Comparison of ENCODE assay signal across 8 cellular contexts in the genomic region with DNA sequence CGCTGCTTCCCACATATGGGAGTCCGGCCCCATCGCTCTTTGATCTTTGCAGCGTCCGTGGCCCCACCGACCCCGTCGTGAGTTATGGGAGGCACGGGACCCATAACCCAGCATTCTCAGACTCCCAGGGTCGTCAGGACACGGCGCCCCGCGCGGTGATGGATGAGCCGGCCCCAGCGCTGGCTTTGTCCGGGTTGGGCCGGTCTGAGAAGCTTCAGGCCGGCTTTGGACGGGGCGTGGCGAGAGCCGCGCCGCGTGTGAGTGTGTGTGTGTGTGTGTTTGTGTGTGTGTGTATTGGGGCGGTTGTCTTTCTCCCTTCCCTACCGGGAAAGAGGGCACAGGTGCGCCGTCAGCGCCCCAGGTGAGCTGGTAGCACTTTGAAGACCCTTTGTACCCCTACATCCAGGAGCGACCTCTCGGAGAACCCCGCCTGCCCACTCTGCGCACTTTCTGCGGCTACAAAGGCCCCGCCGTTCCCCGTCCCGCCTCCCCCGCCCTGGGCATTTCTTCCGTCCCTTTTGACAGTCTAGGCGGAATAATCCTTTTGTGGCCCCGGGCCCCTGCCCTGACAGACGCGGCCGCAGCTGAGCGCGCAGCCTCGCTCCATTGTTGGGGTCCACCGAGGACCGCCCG. TPM values are rescaled to one million over a fixed set of nuclear protein-coding genes. Genes with fewer than 3 reads are reported as not detected.
DNase-seq lines count a peak whose midpoint lies in the region; ATAC-seq, FAIRE-seq and TF ChIP-seq lines count a peak whose summit lies in the region.

No MANE protein-coding gene starts in this region.

- intact Hi-C loops in CD8-positive, alpha-beta T cell (cut with DNase I, micrococcal nuclease) = no loop called here
- intact Hi-C loops in dendritic cell treated with granulocyte-macrophage colony-stimulating factor and Interleukin-4, amounts not matched to agents 40 ng/mL and 50 ng/mL, for 4 days (cut with micrococcal nuclease) = no loop called here

- H3K36me3 Mint-ChIP-seq in CD8-positive, alpha-beta T cell = no peaks in the 10 kb centered on the region
- no peaks in the 10 kb centered on the region for H3K36me3 Mint-ChIP-seq in dendritic cell treated with granulocyte-macrophage colony-stimulating factor and Interleukin-4, amounts not matched to agents 40 ng/mL and 50 ng/mL, for 4 days (ENCODE audit: low read depth)
- H3K36me3 Mint-ChIP-seq in natural killer cell treated with Interleukin-12 subunit alpha and Interleukin-12 subunit beta and Interleukin-15 and Interleukin-18, amount 100 ng/mL, for 72 hours = no peaks in the 10 kb centered on the region
- H3K36me3 Mint-ChIP-seq in activated CD4-positive, alpha-beta memory T cell treated with anti-CD3 and anti-CD28 coated beads, Interleukin-2, amount 10 ng/mL, durations not matched to agents 7 days and 5 days (ENCODE audit: low read depth) = no peaks in the 10 kb centered on the region

- H3K36me3 ChIP-seq in CD8-positive, alpha-beta T cell (ENCODE audit: insufficient read depth, low read length) = no peaks in the 10 kb centered on the region

- POLR2A ChIA-PET in CD8-positive, alpha-beta T cell (lab: Charles Lee) = interaction anchor here (1.0 to 1.5 kb wide), 3 partner anchors 9 to 33 kb away, joined by 3 to 5 read pairs (median 4); a partner anchor contains a TSS
- POLR2A ChIA-PET in activated CD4-positive, alpha-beta memory T cell treated with anti-CD3 and anti-CD28 coated beads, Interleukin-2, amount 10 ng/mL, durations not matched to agents 7 days and 5 days (lab: Charles Lee) = interaction anchor here (1.3 to 3.2 kb wide), 5 partner anchors 9 to 217 kb away, joined by 3 to 14 read pairs (median 4); a partner anchor contains a TSS

- no peak overlapping the region for H3K27ac Mint-ChIP-seq in CD8-positive, alpha-beta T cell
- H3K27ac Mint-ChIP-seq in dendritic cell treated with granulocyte-macrophage colony-stimulating factor and Interleukin-4, amounts not matched to agents 40 ng/mL and 50 ng/mL, for 4 days = no peak overlapping the region
- peak overlapping the region; percentile 4 to 55 for H3K27ac Mint-ChIP-seq in natural killer cell treated with Interleukin-12 subunit alpha and Interleukin-12 subunit beta and Interleukin-15 and Interleukin-18, amount 100 ng/mL, for 72 hours
- H3K27ac Mint-ChIP-seq in activated CD4-positive, alpha-beta memory T cell treated with anti-CD3 and anti-CD28 coated beads, Interleukin-2, amount 10 ng/mL, durations not matched to agents 7 days and 5 days = no peak overlapping the region

- peak overlapping the region; percentile 75 for H3K4me3 Mint-ChIP-seq in CD8-positive, alpha-beta T cell
- peak overlapping the region; percentile 49 for H3K4me3 Mint-ChIP-seq in dendritic cell treated with granulocyte-macrophage colony-stimulating factor and Interleukin-4, amounts not matched to agents 40 ng/mL and 50 ng/mL, for 4 days
- H3K4me3 Mint-ChIP-seq in natural killer cell treated with Interleukin-12 subunit alpha and Interleukin-12 subunit beta and Interleukin-15 and Interleukin-18, amount 100 ng/mL, for 72 hours = peak overlapping the region; percentile 63
- no peak overlapping the region for H3K4me3 Mint-ChIP-seq in activated CD4-positive, alpha-beta memory T cell treated with anti-CD3 and anti-CD28 coated beads, Interleukin-2, amount 10 ng/mL, durations not matched to agents 7 days and 5 days

- FAIRE-seq in RCC 7860 (lab: Jason Lieb, UNC) = no peak

- no peak for TF ChIP-seq CTCF in CD8-positive, alpha-beta T cell (IDR thresholded peaks at IDR 0.05)

- H3K9me3 Mint-ChIP-seq in CD8-positive, alpha-beta T cell = no peaks in the 10 kb centered on the region
- no peaks in the 10 kb centered on the region for H3K9me3 Mint-ChIP-seq in dendritic cell treated with granulocyte-macrophage colony-stimulating factor and Interleukin-4, amounts not matched to agents 40 ng/mL and 50 ng/mL, for 4 days
- H3K9me3 Mint-ChIP-seq in natural killer cell treated with Interleukin-12 subunit alpha and Interleukin-12 subunit beta and Interleukin-15 and Interleukin-18, amount 100 ng/mL, for 72 hours = no peaks in the 10 kb centered on the region
- H3K9me3 Mint-ChIP-seq in activated CD4-positive, alpha-beta memory T cell treated with anti-CD3 and anti-CD28 coated beads, Interleukin-2, amount 10 ng/mL, durations not matched to agents 7 days and 5 days = no peaks in the 10 kb centered on the region

- ATAC-seq in CD8-positive, alpha-beta T cell = no peak
- ATAC-seq in natural killer cell treated with Interleukin-12 subunit alpha and Interleukin-12 subunit beta and Interleukin-15 and Interleukin-18, amount 100 ng/mL, for 72 hours = no peak

- DNase-seq in CD8-positive, alpha-beta T cell = no peak
- peak; percentile 32 for DNase-seq in NCI-H128 (lab: John Stamatoyannopoulos, UW; ENCODE audit: unreplicated experiment)
- no peak for DNase-seq in natural killer cell treated with Interleukin-12 subunit alpha and Interleukin-12 subunit beta and Interleukin-15 and Interleukin-18, amount 100 ng/mL, for 72 hours (ENCODE audit: low spot score)
- no peak for DNase-seq in AG08395 (ENCODE audit: low spot score)
- no peak for DNase-seq in RCC 7860 (ENCODE audit: low spot score)
- no peak for DNase-seq in ureter (ENCODE audit: low spot score)
- DNase-seq in activated CD4-positive, alpha-beta memory T cell treated with anti-CD3 and anti-CD28 coated beads, Interleukin-2, amount 10 ng/mL, durations not matched to agents 7 days and 5 days = no peak

- CTCF ChIA-PET in CD8-positive, alpha-beta T cell (lab: Charles Lee) = interaction anchor here (0.8 to 1.7 kb wide), 5 partner anchors 12 to 38 kb away, joined by 3 to 11 read pairs (median 4); a partner anchor contains a TSS
- CTCF ChIA-PET in activated CD4-positive, alpha-beta memory T cell treated with anti-CD3 and anti-CD28 coated beads, Interleukin-2, amount 10 ng/mL, durations not matched to agents 7 days and 5 days (lab: Charles Lee) = interaction anchor here (0.7 to 2.2 kb wide), 3 partner anchors 26 to 29 kb away, joined by 3 to 11 read pairs (median 4); a partner anchor contains a TSS

- peaks cover 32% of the 10 kb centered on the region for H3K27me3 Mint-ChIP-seq in CD8-positive, alpha-beta T cell (ENCODE audit: low read depth)
- H3K27me3 Mint-ChIP-seq in dendritic cell treated with granulocyte-macrophage colony-stimulating factor and Interleukin-4, amounts not matched to agents 40 ng/mL and 50 ng/mL, for 4 days = peaks cover 81% of the 10 kb centered on the region
- H3K27me3 Mint-ChIP-seq in natural killer cell treated with Interleukin-12 subunit alpha and Interleukin-12 subunit beta and Interleukin-15 and Interleukin-18, amount 100 ng/mL, for 72 hours = peaks cover 0 to 8% of the 10 kb centered on the region in 2 donors
- peaks cover 58% of the 10 kb centered on the region for H3K27me3 Mint-ChIP-seq in activated CD4-positive, alpha-beta memory T cell treated with anti-CD3 and anti-CD28 coated beads, Interleukin-2, amount 10 ng/mL, durations not matched to agents 7 days and 5 days

- H3K27ac ChIP-seq in CD8-positive, alpha-beta T cell (ENCODE audit: low read depth, low read length) = no peak overlapping the region

- H3K27me3 ChIP-seq in CD8-positive, alpha-beta T cell (ENCODE audit: insufficient read depth, low read length) = peaks cover 12% of the 10 kb centered on the region

- H3K4me1 ChIP-seq in CD8-positive, alpha-beta T cell (ENCODE audit: insufficient read depth, low read length) = peaks cover 29% of the 10 kb centered on the region

- peak overlapping the region; percentile 35 for H3K4me3 ChIP-seq in CD8-positive, alpha-beta T cell (ENCODE audit: low read depth, low read length)

- no peaks in the 10 kb centered on the region for H3K9me3 ChIP-seq in CD8-positive, alpha-beta T cell (ENCODE audit: low read length)

- H3K4me1 Mint-ChIP-seq in CD8-positive, alpha-beta T cell (ENCODE audit: low read depth) = peaks cover 27% of the 10 kb centered on the region
- H3K4me1 Mint-ChIP-seq in dendritic cell treated with granulocyte-macrophage colony-stimulating factor and Interleukin-4, amounts not matched to agents 40 ng/mL and 50 ng/mL, for 4 days (ENCODE audit: low read depth) = peaks cover 32% of the 10 kb centered on the region
- peaks cover 27 to 28% of the 10 kb centered on the region in 2 donors for H3K4me1 Mint-ChIP-seq in natural killer cell treated with Interleukin-12 subunit alpha and Interleukin-12 subunit beta and Interleukin-15 and Interleukin-18, amount 100 ng/mL, for 72 hours (ENCODE audit: low read depth in 2 of 2)
- peaks cover 28% of the 10 kb centered on the region for H3K4me1 Mint-ChIP-seq in activated CD4-positive, alpha-beta memory T cell treated with anti-CD3 and anti-CD28 coated beads, Interleukin-2, amount 10 ng/mL, durations not matched to agents 7 days and 5 days

RNA-seq across cellular contexts. Expression of a gene that starts 0.7 kb away (rescaled TPM):
- total RNA-seq in CD8-positive, alpha-beta T cell = under 1 TPM; 0.08 to 0.11 TPM
- 10 to 100 TPM; 29.3 to 41.5 TPM for total RNA-seq in natural killer cell treated with Interleukin-12 subunit alpha and Interleukin-12 subunit beta and Interleukin-15 and Interleukin-18, amount 100 ng/mL, for 72 hours
- total RNA-seq in ureter = 0.08 TPM
- total RNA-seq in activated CD4-positive, alpha-beta memory T cell treated with anti-CD3 and anti-CD28 coated beads, Interleukin-2, amount 10 ng/mL, durations not matched to agents 7 days and 5 days = under 1 TPM; 0.60 TPM

RNA-seq across cellular contexts. Expression of a gene that starts 9.8 kb away (rescaled TPM):
- 10 to 100 TPM; 28.7 to 29.4 TPM for total RNA-seq in CD8-positive, alpha-beta T cell
- 100 to 1,000 TPM; 115 to 153 TPM for total RNA-seq in natural killer cell treated with Interleukin-12 subunit alpha and Interleukin-12 subunit beta and Interleukin-15 and Interleukin-18, amount 100 ng/mL, for 72 hours
- total RNA-seq in ureter = 16.6 TPM
- total RNA-seq in activated CD4-positive, alpha-beta memory T cell treated with anti-CD3 and anti-CD28 coated beads, Interleukin-2, amount 10 ng/mL, durations not matched to agents 7 days and 5 days = 10 to 100 TPM; 59.2 to 63.1 TPM

RNA-seq across cellular contexts. Expression of a gene that starts 26.8 kb away (rescaled TPM):
- 1 to 10 TPM; 2.9 to 3.3 TPM for total RNA-seq in CD8-positive, alpha-beta T cell
- total RNA-seq in natural killer cell treated with Interleukin-12 subunit alpha and Interleukin-12 subunit beta and Interleukin-15 and Interleukin-18, amount 100 ng/mL, for 72 hours = 100 to 1,000 TPM in 1 of 2 donors, 10 to 100 TPM in 1; 42.9 to 106 TPM
- total RNA-seq in ureter = 7.5 TPM
- total RNA-seq in activated CD4-positive, alpha-beta memory T cell treated with anti-CD3 and anti-CD28 coated beads, Interleukin-2, amount 10 ng/mL, durations not matched to agents 7 days and 5 days = 10 to 100 TPM; 37.1 to 37.7 TPM

RNA-seq across cellular contexts. Expression of a gene that starts 36.1 kb away (rescaled TPM):
- total RNA-seq in CD8-positive, alpha-beta T cell = 10 to 100 TPM; 35.9 to 36.0 TPM
- 10 to 100 TPM; 45.4 to 49.7 TPM for total RNA-seq in natural killer cell treated with Interleukin-12 subunit alpha and Interleukin-12 subunit beta and Interleukin-15 and Interleukin-18, amount 100 ng/mL, for 72 hours
- 19.3 TPM for total RNA-seq in ureter
- total RNA-seq in activated CD4-positive, alpha-beta memory T cell treated with anti-CD3 and anti-CD28 coated beads, Interleukin-2, amount 10 ng/mL, durations not matched to agents 7 days and 5 days = 10 to 100 TPM; 30.4 to 32.4 TPM

RNA-seq across cellular contexts. Expression of a gene that starts 36.6 kb away (rescaled TPM):
- 1 to 10 TPM; 3.4 to 3.5 TPM for total RNA-seq in CD8-positive, alpha-beta T cell
- 10 to 100 TPM; 13.2 to 16.3 TPM for total RNA-seq in natural killer cell treated with Interleukin-12 subunit alpha and Interleukin-12 subunit beta and Interleukin-15 and Interleukin-18, amount 100 ng/mL, for 72 hours
- 3.5 TPM for total RNA-seq in ureter
- 1 to 10 TPM; 1.4 to 1.8 TPM for total RNA-seq in activated CD4-positive, alpha-beta memory T cell treated with anti-CD3 and anti-CD28 coated beads, Interleukin-2, amount 10 ng/mL, durations not matched to agents 7 days and 5 days

Comparison
In these comparisons a context has a peak if more than half of its experiments do, and no peak if none do; other contexts are left out.
1. H3K27ac Mint-ChIP-seq: peak in natural killer cell treated with Interleukin-12 subunit alpha and Interleukin-12 subunit beta and Interleukin-15 and Interleukin-18, amount 100 ng/mL, for 72 hours (2 of 2); none in CD8-positive, alpha-beta T cell (single experiment), dendritic cell treated with granulocyte-macrophage colony-stimulating factor and Interleukin-4, amounts not matched to agents 40 ng/mL and 50 ng/mL, for 4 days (single experiment) and activated CD4-positive, alpha-beta memory T cell treated with anti-CD3 and anti-CD28 coated beads, Interleukin-2, amount 10 ng/mL, durations not matched to agents 7 days and 5 days (single experiment).
2. RNA of a gene that starts 0.7 kb away (total RNA-seq): 29.3 to 41.5 TPM in natural killer cell treated with Interleukin-12 subunit alpha and Interleukin-12 subunit beta and Interleukin-15 and Interleukin-18, amount 100 ng/mL, for 72 hours; 0.60 TPM in activated CD4-positive, alpha-beta memory T cell treated with anti-CD3 and anti-CD28 coated beads, Interleukin-2, amount 10 ng/mL, durations not matched to agents 7 days and 5 days, 0.08 to 0.11 TPM in CD8-positive, alpha-beta T cell and 0.08 TPM in ureter (single experiment); every median in the first group is over 10 times any median in the second.